Comparison of ENCODE assay signal across 23 cellular contexts in genomic region chr3:192543163-192543562, GRCh38.
"Had no signal": no experiment of that assay in that cellular context is flagged by ENCODE, and none has a peak within 500 bp of the region (broad histone marks: within the 10 kb centered on the region; RNA-seq: fewer than 3 reads in every experiment).

No MANE protein-coding gene starts in this region.

- H3K27me3 Mint-ChIP-seq: dendritic cell treated with granulocyte-macrophage colony-stimulating factor and Interleukin-4, amounts not matched to agents 40 ng/mL and 50 ng/mL, for 4 days; effector memory CD8-positive, alpha-beta T cell had no signal

- ATAC-seq: effector memory CD8-positive, alpha-beta T cell; esophagus mucosa; foreskin keratinocyte; gastrocnemius medialis; gastroesophageal sphincter had no signal

- H3K4me1 ChIP-seq: colonic mucosa, esophagus muscularis mucosa, esophagus squamous epithelium, foreskin keratinocyte, gastrocnemius medialis, gastroesophageal sphincter had no signal

- H3K9me3 ChIP-seq: colonic mucosa, esophagus squamous epithelium, gastroesophageal sphincter had no signal

- DNase-seq: cerebellar nuclear complex; colonic mucosa; cortex of kidney; dermis blood vessel endothelial cell; dorsolateral prefrontal cortex; effector CD4-positive, alpha-beta T cell; effector CD8-positive, alpha-beta T cell; effector memory CD4-positive, alpha-beta T cell; effector memory CD8-positive, alpha-beta T cell; endodermal cell; erythroblast; esophagus squamous epithelium; foreskin fibroblast; foreskin keratinocyte; foreskin melanocyte; gastrocnemius medialis; glutamatergic neuron had no signal

- H3K4me3 ChIP-seq: colonic mucosa, coronary artery, dorsolateral prefrontal cortex, esophagus muscularis mucosa, esophagus squamous epithelium, gastrocnemius medialis, gastroesophageal sphincter had no signal

- H3K4me3 Mint-ChIP-seq: dendritic cell treated with granulocyte-macrophage colony-stimulating factor and Interleukin-4, amounts not matched to agents 40 ng/mL and 50 ng/mL, for 4 days; effector memory CD8-positive, alpha-beta T cell; endodermal cell had no signal

- H3K9me3 Mint-ChIP-seq: dendritic cell treated with granulocyte-macrophage colony-stimulating factor and Interleukin-4, amounts not matched to agents 40 ng/mL and 50 ng/mL, for 4 days; endodermal cell had no signal

- H3K36me3 ChIP-seq: colonic mucosa, esophagus muscularis mucosa, esophagus squamous epithelium, gastrocnemius medialis, gastroesophageal sphincter had no signal

- H3K27ac Mint-ChIP-seq: dendritic cell treated with granulocyte-macrophage colony-stimulating factor and Interleukin-4, amounts not matched to agents 40 ng/mL and 50 ng/mL, for 4 days; effector memory CD8-positive, alpha-beta T cell; endodermal cell had no signal

- H3K27me3 ChIP-seq: colonic mucosa, esophagus muscularis mucosa, esophagus squamous epithelium, foreskin keratinocyte, gastrocnemius medialis had no signal

- H3K27ac ChIP-seq: colonic mucosa, coronary artery, dorsolateral prefrontal cortex, epithelial cell of prostate, esophagus muscularis mucosa, esophagus squamous epithelium, foreskin keratinocyte, gastrocnemius medialis, gastroesophageal sphincter had no signal
